Comparison of ENCODE assay signal across 22 cellular contexts in genomic region chr5:58972301-58972700, GRCh38.
DNase-seq lines count a peak whose midpoint lies in the region; ATAC-seq and TF ChIP-seq lines count a peak whose summit lies in the region.
"Had no signal": no experiment of that assay in that cellular context is flagged by ENCODE, and none has a peak within 500 bp of the region (broad histone marks: within the 10 kb centered on the region; RNA-seq: fewer than 3 reads in every experiment).

No MANE protein-coding gene starts in this region.

- peaks cover 18% of the 10 kb centered on the region for H3K4me1 Mint-ChIP-seq in activated T-helper 17 cell treated with anti-CD3 and anti-CD28 coated beads, Interleukin-2, amount 50 U/mL, for 72 hours
- H3K4me1 Mint-ChIP-seq in nephron progenitor cell = peaks cover 60% of the 10 kb centered on the region

- peak; percentile 38 for ATAC-seq in activated T-helper 17 cell treated with anti-CD3 and anti-CD28 coated beads, Interleukin-2, amount 50 U/mL, for 72 hours (replicated peaks)
- ATAC-seq in GM21528 (IDR thresholded peaks at IDR 0.05; ENCODE audit: low FRiP score, unreplicated experiment) = no peak
- ATAC-seq in HG03175 (IDR thresholded peaks at IDR 0.05; ENCODE audit: unreplicated experiment) = no peak
- ATAC-seq: HCT116, K562 had no signal

- H3K9me3 Mint-ChIP-seq in activated T-helper 17 cell treated with anti-CD3 and anti-CD28 coated beads, Interleukin-2, amount 50 U/mL, for 72 hours = no peaks in the 10 kb centered on the region
- H3K9me3 Mint-ChIP-seq in nephron progenitor cell = no peaks in the 10 kb centered on the region

- DNase-seq in A673 (ENCODE audit: low spot score) (peak; percentile 77), EL (peak; percentile 4), iris pigment epithelial cell (ENCODE audit: low read depth) (peak; percentile 23), nephron progenitor cell (no peak)
- DNase-seq: activated CD4-positive, alpha-beta T cell treated with anti-CD3 and anti-CD28 coated beads, Interleukin-2, amount 50 U/mL, for 1 hour; activated CD8-positive, alpha-beta memory T cell treated with anti-CD3 and anti-CD28 coated beads, Interleukin-2, amount 50 U/mL, for 4 hours; activated gamma-delta T cell treated with Interleukin-2 at 50 U/mL for 16 hours; Calu3; cerebellar nuclear complex; effector CD4-positive, alpha-beta T cell; GDM1; NCI-H1048; NCI-H2081 treated with DMSO at 0.1 percent for 48 hours; NCI-H510A treated with DMSO at 0.1 percent for 48 hours; Right ventricle myocardium superior; stimulated activated CD4-positive, alpha-beta T cell treated with anti-CD3 and anti-CD28 coated beads, Interleukin-15, amount 100 ng/mL, for 24 hours had no signal

- peaks cover 8% of the 10 kb centered on the region for H3K36me3 ChIP-seq in A673 (ENCODE audit: insufficient read depth, low read length, poor library complexity, severe bottlenecking)

- H3K27ac ChIP-seq in A673 (ENCODE audit: low read depth, low read length, poor library complexity, severe bottlenecking) = no peak overlapping the region
- H3K27ac ChIP-seq: neutrophil had no signal

- no peak overlapping the region for H3K4me3 Mint-ChIP-seq in activated T-helper 17 cell treated with anti-CD3 and anti-CD28 coated beads, Interleukin-2, amount 50 U/mL, for 72 hours
- H3K4me3 Mint-ChIP-seq in nephron progenitor cell = no peak overlapping the region

- peaks cover 14% of the 10 kb centered on the region for H3K4me1 ChIP-seq in A673 (ENCODE audit: insufficient read depth, low read length, poor library complexity, severe bottlenecking)

- H3K36me3 Mint-ChIP-seq in activated T-helper 17 cell treated with anti-CD3 and anti-CD28 coated beads, Interleukin-2, amount 50 U/mL, for 72 hours (ENCODE audit: low read depth) = peaks cover 68% of the 10 kb centered on the region
- peaks cover 46% of the 10 kb centered on the region for H3K36me3 Mint-ChIP-seq in nephron progenitor cell (ENCODE audit: low read depth)

- H3K27me3 ChIP-seq in A673 (replicated peaks; ENCODE audit: insufficient read depth, low read depth, low read length, poor library complexity) = no peaks in the 10 kb centered on the region
- H3K27me3 ChIP-seq: neutrophil had no signal

- POLR2A ChIA-PET in A673 (lab: Charles Lee; ENCODE audit: low non-redundant PET) = no interaction called here

- H3K27me3 Mint-ChIP-seq in activated T-helper 17 cell treated with anti-CD3 and anti-CD28 coated beads, Interleukin-2, amount 50 U/mL, for 72 hours = no peaks in the 10 kb centered on the region
- no peaks in the 10 kb centered on the region for H3K27me3 Mint-ChIP-seq in nephron progenitor cell (ENCODE audit: low read depth, poor library complexity)

- no TSS peak for BruUV-seq in A673 (replicated peaks; lab: Mats Ljungman, UMichigan)

- no peak overlapping the region for H3K4me3 ChIP-seq in A673 (ENCODE audit: low read depth, low read length, poor library complexity, severe bottlenecking)
- H3K4me3 ChIP-seq: K562 had no signal

- TF ChIP-seq CTCF in A673 (conservative IDR thresholded peaks at IDR 0.05; ENCODE audit: low read depth, low read length) (no peak), nephron progenitor cell (IDR thresholded peaks at IDR 0.05) (no peak)

- no peak overlapping the region for H3K27ac Mint-ChIP-seq in activated T-helper 17 cell treated with anti-CD3 and anti-CD28 coated beads, Interleukin-2, amount 50 U/mL, for 72 hours
- H3K27ac Mint-ChIP-seq in nephron progenitor cell = no peak overlapping the region

- no peaks in the 10 kb centered on the region for H3K9me3 ChIP-seq in A673 (ENCODE audit: low read depth, low read length, poor library complexity, severe bottlenecking)
- H3K9me3 ChIP-seq: neutrophil had no signal

- CTCF ChIA-PET in A673 (lab: Charles Lee) = no interaction called here

- intact Hi-C loops in A673 (cut with micrococcal nuclease; ENCODE audit: unreplicated experiment) = no loop called here
